ENCODE assay signal across 8 cellular contexts in genomic region chr6:26103141-26103769, GRCh38. TPM values are rescaled to one million over a fixed set of nuclear protein-coding genes. Genes with fewer than 3 reads are reported as not detected.
DNase-seq lines count a peak whose midpoint lies in the region; ATAC-seq, FAIRE-seq and TF ChIP-seq lines count a peak whose summit lies in the region.

No MANE protein-coding gene starts in this region.

- H3K4me2 ChIP-seq in osteoblast (ENCODE audit: insufficient read depth, low read length): peak overlapping the region; percentile 94

- TF ChIP-seq POLR2A in erythroblast (IDR thresholded peaks at IDR 0.05; ENCODE audit: low read length): no peak

- H3K4me3 ChIP-seq in GM12865 (ENCODE audit: low read depth, low read length): peak overlapping the region; percentile 24
- peak overlapping the region; percentile 71 for H3K4me3 ChIP-seq in osteoblast (ENCODE audit: insufficient read depth, low read length)

- no peak for FAIRE-seq in frontal cortex (lab: Jason Lieb, UNC)

- H2AFZ ChIP-seq in osteoblast (ENCODE audit: low read length): peak overlapping the region; percentile 98

- peaks cover 12% of the 10 kb centered on the region for H3K4me1 ChIP-seq in osteoblast (ENCODE audit: insufficient read depth, low read length)

- ATAC-seq in HG02623 (IDR thresholded peaks at IDR 0.05; ENCODE audit: unreplicated experiment) (peak; percentile 56), GM18873 (IDR thresholded peaks at IDR 0.05; ENCODE audit: low FRiP score, unreplicated experiment) (no peak)

- no peaks in the 10 kb centered on the region for H3K27me3 ChIP-seq in osteoblast (ENCODE audit: insufficient read depth, low read length)

- no peaks in the 10 kb centered on the region for H3K79me2 ChIP-seq in osteoblast (ENCODE audit: insufficient read depth, low read length)

- no peaks in the 10 kb centered on the region for H3K36me3 ChIP-seq in osteoblast (ENCODE audit: insufficient read depth, low read length)

- H3K27ac ChIP-seq in epithelial cell of prostate (peak overlapping the region; percentile 61), osteoblast (ENCODE audit: low read depth, low read length) (peak overlapping the region; percentile 96)

- H4K20me1 ChIP-seq in osteoblast (ENCODE audit: insufficient read depth, low read length): no peaks in the 10 kb centered on the region

- no peak for TF ChIP-seq CTCF in GM12865 (IDR thresholded peaks at IDR 0.05; ENCODE audit: insufficient read depth, low read depth, low read length, missing control alignments)
- TF ChIP-seq CTCF in osteoblast (IDR thresholded peaks at IDR 0.05; ENCODE audit: extremely low read depth, low read depth, low read length): no peak

- no peak for DNase-seq in GM12865 (ENCODE audit: low read depth)
- peak; percentile 73 for DNase-seq in RPMI7951 (ENCODE audit: low read depth)
- DNase-seq in epithelial cell of prostate (ENCODE audit: low read depth, low spot score): no peak
- DNase-seq in osteoblast (ENCODE audit: insufficient read length, low spot score, missing footprints): peak; percentile 66
- DNase-seq in erythroblast (lab: John Stamatoyannopoulos, UW): no peak
- DNase-seq in frontal cortex (ENCODE audit: low spot score in 2 of 2): no peak

- H3K9me3 ChIP-seq in osteoblast (ENCODE audit: low read depth, low read length): no peaks in the 10 kb centered on the region

RNA-seq across cellular contexts. Expression of gene HFE, which starts 16.0 kb away (rescaled TPM):
- 11.6 and 12.1 TPM in 2 replicates for total RNA-seq in RPMI7951 (2014; rRNA removed; shearing (Covaris generic))
- total RNA-seq in osteoblast (14.1 and 15.9 TPM in 2 replicates), frontal cortex (0.41 TPM)

Comparison
In these comparisons a context has a peak if more than half of its experiments do, and no peak if none do; other contexts are left out.
1. DNase-seq: peak in RPMI7951 (single experiment) and osteoblast (single experiment); none in GM12865 (single experiment), epithelial cell of prostate (single experiment), erythroblast (0 of 2) and frontal cortex (0 of 2).